ENCODE assay signal across 9 cellular contexts in the genomic region with DNA sequence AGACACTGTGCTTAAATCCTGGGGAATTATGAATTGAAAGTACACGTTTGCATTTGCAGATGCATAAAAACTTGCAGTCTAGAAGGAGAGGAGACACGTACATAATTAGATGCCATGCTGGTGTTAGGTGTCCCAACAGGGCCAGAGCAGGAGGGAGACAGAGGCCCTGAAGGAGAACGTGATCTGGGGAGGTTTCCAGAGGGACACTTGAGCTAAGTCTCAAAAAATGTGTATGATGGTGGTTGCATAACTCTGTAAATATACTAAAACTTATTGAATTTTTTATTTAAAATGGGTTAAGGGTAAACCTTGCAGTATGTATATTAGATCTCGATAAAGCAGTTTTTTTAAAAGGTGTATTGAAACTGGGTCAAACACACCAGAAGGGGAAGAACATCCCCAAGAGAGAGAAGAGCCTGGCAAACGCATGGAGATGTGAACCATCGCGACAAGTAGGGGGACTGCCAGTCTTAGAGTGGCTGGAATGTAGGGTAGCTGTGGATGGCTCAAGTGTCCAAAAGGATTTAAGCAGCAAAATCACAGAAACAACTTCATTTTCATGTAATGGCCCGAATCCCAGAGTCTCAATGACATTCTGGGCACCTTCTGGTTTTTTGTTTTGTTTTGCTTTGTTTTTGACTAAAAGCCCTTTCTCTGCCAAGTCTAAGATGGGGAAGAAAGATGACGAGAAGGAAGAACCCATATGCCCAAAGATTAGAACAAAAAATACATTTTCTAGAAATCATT. TPM values are rescaled to one million over a fixed set of nuclear protein-coding genes. Genes with fewer than 3 reads are reported as not detected.
DNase-seq lines count a peak whose midpoint lies in the region; ATAC-seq and TF ChIP-seq lines count a peak whose summit lies in the region.
"Had no signal": no experiment of that assay in that cellular context is flagged by ENCODE, and none has a peak within 500 bp of the region (broad histone marks: within the 10 kb centered on the region; RNA-seq: fewer than 3 reads in every experiment).

No MANE protein-coding gene starts in this region.

- dilution Hi-C loops in IMR-90 (cut with HindIII; ENCODE audit: low sequenced_read_pairs, unreplicated experiment), result no loop called here

- no peaks in the 10 kb centered on the region for H4K20me1 ChIP-seq in IMR-90 (ENCODE audit: insufficient read depth, low read length)

- peak overlapping the region; percentile 98 for H2BK120ac ChIP-seq in IMR-90 (ENCODE audit: low read depth, low read length)

- peak overlapping the region; percentile 80; the same call in 1 of the 2 replicates for H3K56ac ChIP-seq in IMR-90 (ENCODE audit: extremely low read depth, insufficient read depth, low read length)

- peak overlapping the region; percentile 89 for H4K5ac ChIP-seq in IMR-90 (ENCODE audit: low read depth, low read length)

- H3K9ac ChIP-seq in IMR-90 (ENCODE audit: low read depth, low read length) (0 out of 2 replicates have a peak overlapping the region, but pooled peaks have one; percentile 30), mucosa of rectum (ENCODE audit: low read depth in 1 of 2, low read length in 2 of 2) (no peak overlapping the region)

- H3K27me3 Mint-ChIP-seq in activated CD4-positive, alpha-beta memory T cell treated with anti-CD3 and anti-CD28 coated beads for 36 hours, result no peaks in the 10 kb centered on the region

- no peak overlapping the region for H2AFZ ChIP-seq in IMR-90 (replicated peaks; ENCODE audit: low read length, poor library complexity)

- H3K27ac ChIP-seq in IMR-90 (ENCODE audit: insufficient read depth, low read length) (peak overlapping the region; percentile 93), mucosa of rectum (ENCODE audit: low read depth in 2 of 2, low read length in 2 of 2) (peak overlapping the region; percentile 49 to 69), tibial nerve (peak overlapping the region in 3 of 4 donors; percentile 68 to 69 (median 68))

- DNase-seq in IMR-90 (peak; percentile 56), cerebellar cortex (ENCODE audit: low spot score) (peak; percentile 69), tibial nerve (ENCODE audit: low spot score in 2 of 2) (no peak), GM19240 (ENCODE audit: insufficient read length, low spot score) (no peak), T-helper 9 cell (no peak), NCI-H1048 (lab: John Stamatoyannopoulos, UW) (no peak)
- DNase-seq in activated CD4-positive, alpha-beta memory T cell treated with anti-CD3 and anti-CD28 coated beads for 36 hours, result no peak
- DNase-seq: activated T-cell treated with anti-CD3 and anti-CD28 coated beads, Interleukin-2, amount 50 U/mL, for 4 hours had no signal

- no peaks in the 10 kb centered on the region for H3K9me3 ChIP-seq in IMR-90 (ENCODE audit: control insufficient read depth, insufficient read depth, low read length)
- H3K9me3 ChIP-seq in mucosa of rectum (ENCODE audit: control insufficient read depth in 2 of 2, low read length in 2 of 2), result no peaks in the 10 kb centered on the region
- no peaks in the 10 kb centered on the region for H3K9me3 ChIP-seq in tibial nerve

- no peak overlapping the region for H3K27ac Mint-ChIP-seq in activated CD4-positive, alpha-beta memory T cell treated with anti-CD3 and anti-CD28 coated beads for 36 hours

- H3K18ac ChIP-seq in IMR-90 (ENCODE audit: low read depth, low read length), result peak overlapping the region; percentile 92

- TF ChIP-seq EP300 in tibial nerve (IDR thresholded peaks at IDR 0.05), result no peak

- peaks cover 26% of the 10 kb centered on the region for H3K36me3 Mint-ChIP-seq in activated CD4-positive, alpha-beta memory T cell treated with anti-CD3 and anti-CD28 coated beads for 36 hours

- H2BK15ac ChIP-seq in IMR-90 (ENCODE audit: low read depth, low read length), result peak overlapping the region; percentile 92

- intact Hi-C loops in IMR-90 (cut with micrococcal nuclease), result loop anchor here (2.0 kb wide), 1 partner anchor 14 kb away; the partner anchor contains the start of gene TRAF3IP2
- intact Hi-C loops in activated CD4-positive, alpha-beta memory T cell treated with anti-CD3 and anti-CD28 coated beads for 36 hours (cut with micrococcal nuclease), result no loop called here

- TF ChIP-seq CTCF in IMR-90 (conservative IDR thresholded peaks at IDR 0.05; ENCODE audit: low read depth, low read length), result no peak
- TF ChIP-seq CTCF in tibial nerve (IDR thresholded peaks at IDR 0.05), result no peak

- no peak for ATAC-seq in IMR-90 (ENCODE audit: low read depth)

- POLR2A ChIA-PET in IMR-90 (lab: Charles Lee; ENCODE audit: unreplicated experiment), result interaction anchor here (0.6 kb wide), 1 partner anchor 15 kb away, joined by 3 read pairs; no protein-coding TSS in a partner anchor
- POLR2A ChIA-PET in activated CD4-positive, alpha-beta memory T cell treated with anti-CD3 and anti-CD28 coated beads for 36 hours (lab: Charles Lee), result interaction anchor here (1.0 kb wide), 1 partner anchor 15 kb away, joined by 3 read pairs; the partner anchor contains the start of gene TRAF3IP2

- H3K79me1 ChIP-seq in IMR-90 (ENCODE audit: low read depth in 1 of 2, low read length in 2 of 2), result peaks cover 8 to 69% of the 10 kb centered on the region in 2 experiments

- peak overlapping the region; percentile 66 to 96 for H4K8ac ChIP-seq in IMR-90 (ENCODE audit: low read depth in 2 of 2, low read length in 2 of 2)

- H2AK9ac ChIP-seq in IMR-90 (replicated peaks; ENCODE audit: low read depth, low read length, poor library complexity), result peak overlapping the region; percentile 75

- CTCF ChIA-PET in IMR-90 (lab: Yijun Ruan, JAX), result no interaction called here
- CTCF ChIA-PET in activated CD4-positive, alpha-beta memory T cell treated with anti-CD3 and anti-CD28 coated beads for 36 hours (lab: Charles Lee), result no interaction called here

- H2BK20ac ChIP-seq in IMR-90 (ENCODE audit: low read depth, low read length), result peak overlapping the region; percentile 94

- H2AK5ac ChIP-seq in IMR-90 (ENCODE audit: low read depth, low read length), result peak overlapping the region; percentile 97

- 63% methylated on average over 1 of the region's 9 CpGs; no CpG with 5 or more reads in 1 of the 2 experiments for WGBS in IMR-90 (ENCODE audit: extremely low coverage in 2 of 2, insufficient read length in 1 of 2), 2 experiments
- 86 to 91% methylated on average over 9 of the region's 9 CpGs for WGBS in tibial nerve, 2 donors

- H3K36me3 ChIP-seq in IMR-90 (ENCODE audit: control insufficient read depth, insufficient read depth, low read length) (0 out of 2 replicates have a peak, but pooled peaks cover 2% of the 10 kb centered on the region), mucosa of rectum (ENCODE audit: control insufficient read depth in 2 of 2, insufficient read depth in 2 of 2, low read length in 2 of 2) (peaks cover 20 to 24% of the 10 kb centered on the region in 2 donors), tibial nerve (no peaks in the 10 kb centered on the region)

- peaks cover 27% of the 10 kb centered on the region for H3K9me1 ChIP-seq in IMR-90 (ENCODE audit: insufficient read depth, low read length)

- peak overlapping the region; percentile 88 for H3K23ac ChIP-seq in IMR-90 (ENCODE audit: low read depth, low read length)

- no peak for TF ChIP-seq POLR2A in IMR-90 (IDR thresholded peaks at IDR 0.05; ENCODE audit: low read depth, low read length)
- TF ChIP-seq POLR2A in tibial nerve (IDR thresholded peaks at IDR 0.05), result no peak

- peak overlapping the region; percentile 88 for H3K14ac ChIP-seq in IMR-90 (replicated peaks; ENCODE audit: low read depth, low read length)

- in situ Hi-C loops in IMR-90 (cut with MboI; ENCODE audit: low sequenced_read_pairs), result no loop called here

- H3K9me3 Mint-ChIP-seq in activated CD4-positive, alpha-beta memory T cell treated with anti-CD3 and anti-CD28 coated beads for 36 hours, result no peaks in the 10 kb centered on the region
- H3K9me3 Mint-ChIP-seq: activated T-cell treated with anti-CD3 and anti-CD28 coated beads, Interleukin-2, amount 50 U/mL, for 4 hours had no signal

- H3K4me2 ChIP-seq in IMR-90 (ENCODE audit: low read depth, low read length), result peak overlapping the region; percentile 23

- no peak for TF ChIP-seq RAD21 in IMR-90 (IDR thresholded peaks at IDR 0.05; ENCODE audit: low read length)

- H3K4me3 ChIP-seq in IMR-90 (ENCODE audit: insufficient read depth, low read depth, low read length) (no peak overlapping the region), mucosa of rectum (ENCODE audit: low read length in 2 of 2) (no peak overlapping the region), tibial nerve (no peak overlapping the region)

- H3K4me1 ChIP-seq in IMR-90 (ENCODE audit: control insufficient read depth, insufficient read depth, low read length) (peaks cover 32% of the 10 kb centered on the region), mucosa of rectum (ENCODE audit: control insufficient read depth in 2 of 2, insufficient read depth in 2 of 2, low read length in 2 of 2) (peaks cover 0 to 17% of the 10 kb centered on the region in 2 donors), tibial nerve (peaks cover 0 to 46% (median 11%) of the 10 kb centered on the region in 4 donors)

- H2BK5ac ChIP-seq in IMR-90 (ENCODE audit: low read depth, low read length, poor library complexity, severe bottlenecking), result peak overlapping the region; percentile 95

- peaks cover 26% of the 10 kb centered on the region for H3K4me1 Mint-ChIP-seq in activated CD4-positive, alpha-beta memory T cell treated with anti-CD3 and anti-CD28 coated beads for 36 hours (ENCODE audit: low read depth)

- no peak overlapping the region for H3K4me3 Mint-ChIP-seq in activated CD4-positive, alpha-beta memory T cell treated with anti-CD3 and anti-CD28 coated beads for 36 hours
- H3K4me3 Mint-ChIP-seq: activated T-cell treated with anti-CD3 and anti-CD28 coated beads, Interleukin-2, amount 50 U/mL, for 4 hours had no signal

- no peaks in the 10 kb centered on the region for H3K27me3 ChIP-seq in IMR-90 (ENCODE audit: control insufficient read depth, insufficient read depth, low read length)
- H3K27me3 ChIP-seq in mucosa of rectum (ENCODE audit: control insufficient read depth in 2 of 2, insufficient read depth in 2 of 2, low read length in 2 of 2), result no peaks in the 10 kb centered on the region
- H3K27me3 ChIP-seq in tibial nerve, result no peaks in the 10 kb centered on the region

- BruUV-seq in IMR-90 (replicated peaks; lab: Mats Ljungman, UMichigan), result no TSS peak

- peak overlapping the region; percentile 99 for H4K91ac ChIP-seq in IMR-90 (ENCODE audit: insufficient read depth, low read depth, low read length)

- H3K4ac ChIP-seq in IMR-90 (ENCODE audit: low read depth, low read length), result peak overlapping the region; percentile 97

TF ChIP-seq in IMR-90, 13 proteins besides CTCF, POLR2A, EP300 and RAD21 (continues in another document):
- peak; percentile 57 for TF ChIP-seq CEBPB (IDR thresholded peaks at IDR 0.05; ENCODE audit: low read depth, low read length)

RNA-seq across cellular contexts. Expression of gene TRAF3IP2, which starts 15.3 kb away (rescaled TPM):
- 11.7 and 15.2 TPM in 2 replicates for total RNA-seq in IMR-90 (2012; rRNA removed)
- polyA plus RNA-seq in IMR-90 (2012; rRNA removed), result 12.8 and 14.9 TPM in 2 replicates
- polyA plus RNA-seq in IMR-90 (2012; cell fraction: cytosol; rRNA removed), result 12.6 and 14.2 TPM in 2 replicates
- polyA plus RNA-seq in IMR-90 (2012; cell fraction: nucleus; rRNA removed; ENCODE audit: low replicate concordance), result 8.7 and 9.4 TPM in 2 replicates
- total RNA-seq in tibial nerve, result 10 to 100 TPM; 17.2 to 30.6 (median 19.7) TPM
- total RNA-seq in activated CD4-positive, alpha-beta memory T cell treated with anti-CD3 and anti-CD28 coated beads for 36 hours, result 10 to 100 TPM; 42.0 to 43.2 TPM

Comparison
In these comparisons a context has a peak if more than half of its experiments do, and no peak if none do; other contexts are left out.
1. DNase-seq: peak in IMR-90 (single experiment) and cerebellar cortex (single experiment); none in tibial nerve (0 of 2), GM19240 (single experiment), activated CD4-positive, alpha-beta memory T cell treated with anti-CD3 and anti-CD28 coated beads for 36 hours (single experiment), T-helper 9 cell (single experiment) and NCI-H1048 (single experiment).
2. Peak in every context shown above with its lines, with median percentiles within 50 percentile points of each other: H3K27ac ChIP-seq.